In the genomic region with DNA sequence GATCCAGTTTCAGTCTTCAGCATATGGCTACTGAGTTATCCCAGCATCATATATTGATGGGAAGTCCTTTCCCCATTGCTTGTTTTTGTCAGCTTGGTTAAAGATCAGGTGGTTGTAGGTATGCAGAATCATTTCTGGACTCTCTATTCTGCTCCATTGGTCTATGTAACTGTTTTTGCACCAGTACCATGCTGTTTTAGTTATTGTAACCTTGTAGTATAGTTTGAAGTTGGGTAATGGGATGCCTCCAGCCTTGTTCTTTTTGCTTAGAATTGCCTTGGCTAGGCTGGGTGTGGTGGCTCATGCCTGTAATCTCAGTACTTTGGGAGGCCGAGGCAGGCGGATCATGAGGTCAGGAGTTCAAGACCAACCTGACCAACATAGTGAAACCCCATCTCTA, we compare ENCODE assay signal across 11 cellular contexts. TPM values are rescaled to one million over a fixed set of nuclear protein-coding genes. Genes with fewer than 3 reads are reported as not detected.
"Had no signal": no experiment of that assay in that cellular context is flagged by ENCODE, and none has a peak within 500 bp of the region (broad histone marks: within the 10 kb centered on the region; RNA-seq: fewer than 3 reads in every experiment).

No MANE protein-coding gene starts in this region.

RNA-seq across cellular contexts. Expression of gene COL9A1, which starts 36.9 kb away (rescaled TPM):
- total RNA-seq: activated naive CD4-positive, alpha-beta T cell treated with anti-CD3 and anti-CD28 coated beads for 36 hours; activated naive CD4-positive, alpha-beta T cell treated with anti-CD3 and anti-CD28 coated beads, Interleukin-2, amount 50 U/mL, for 72 hours; activated naive CD8-positive, alpha-beta T cell treated with anti-CD3 and anti-CD28 coated beads for 36 hours; activated naive CD8-positive, alpha-beta T cell treated with anti-CD3 and anti-CD28 coated beads, Interleukin-2, amount 10 ng/mL, durations not matched to agents 7 days and 5 days; activated T-cell treated with anti-CD3 and anti-CD28 coated beads, Interleukin-2, amount 50 U/mL, for 4 hours; activated T-cell treated with anti-CD3 and anti-CD28 coated beads, Interleukin-2, amount 50 U/mL, for 72 hours; activated T-helper 1 cell treated with anti-CD3 and anti-CD28 coated beads, Interleukin-12 subunit alpha, Interleukin-12 subunit beta, Interleukin-2, Interleukin-4 antibody, amounts not matched to agents 30 ng/mL and 10 ng/mL and 1 ng/mL, durations not matched to agents 14 hours and 24 hours and 36 hours; activated T-helper 2 cell treated with anti-CD3 and anti-CD28 coated beads, Interferon-gamma antibody, Interleukin-2, Interleukin-4, amounts not matched to agents 10 μg/mL and 5 μg/mL and 100 μg/mL, durations not matched to agents 14 hours and 24 hours and 36 hours; adrenal gland; aorta; bronchial epithelial cell had no signal
